In genomic region chr21:31732538-31732864, GRCh38 we compare ENCODE assay signal across 8 cellular contexts. TPM values are rescaled to one million over a fixed set of nuclear protein-coding genes. Genes with fewer than 3 reads are reported as not detected.
DNase-seq lines count a peak whose midpoint lies in the region; ATAC-seq and TF ChIP-seq lines count a peak whose summit lies in the region.

No MANE protein-coding gene starts in this region.

- no peak for DNase-seq in A673 (ENCODE audit: low spot score)
- peak; percentile 56 for DNase-seq in HT-29 (ENCODE audit: low spot score)
- DNase-seq in colonic mucosa = no peak
- no peak for DNase-seq in mucosa of descending colon
- DNase-seq in DMS79 treated with DMSO at 0.1 percent for 48 hours (lab: John Stamatoyannopoulos, UW) = no peak
- no peak for DNase-seq in DMS79 (lab: John Stamatoyannopoulos, UW)
- DNase-seq in left lobe of liver (ENCODE audit: low spot score) = no peak

- H3K9ac ChIP-seq in colonic mucosa (ENCODE audit: low read depth in 2 of 2, low read length in 2 of 2) = peak overlapping the region; percentile 78 to 82

- CTCF ChIA-PET in A673 (lab: Charles Lee) = no interaction called here

- no peaks in the 10 kb centered on the region for H3K9me3 ChIP-seq in A673 (ENCODE audit: low read depth, low read length, poor library complexity, severe bottlenecking)
- H3K9me3 ChIP-seq in colonic mucosa = no peaks in the 10 kb centered on the region
- no peaks in the 10 kb centered on the region for H3K9me3 ChIP-seq in mucosa of descending colon

- intact Hi-C loops in A673 (cut with micrococcal nuclease; ENCODE audit: unreplicated experiment) (no loop called here), colonic mucosa (cut with DNase I) (loop anchor here (5.0 kb wide), 1 partner anchor 75 kb away; the partner anchor contains the start of gene SOD1), mucosa of descending colon (cut with DNase I, micrococcal nuclease) (no loop called here)

- H3K4me3 ChIP-seq in A673 (ENCODE audit: low read depth, low read length, poor library complexity, severe bottlenecking) (peak overlapping the region; percentile 98), colonic mucosa (peak overlapping the region; percentile 96), mucosa of descending colon (peak overlapping the region; percentile 99)

- no peak for TF ChIP-seq CTCF in A673 (conservative IDR thresholded peaks at IDR 0.05; ENCODE audit: low read depth, low read length)
- TF ChIP-seq CTCF in colonic mucosa (IDR thresholded peaks at IDR 0.05) = no peak
- no peak for TF ChIP-seq CTCF in mucosa of descending colon (IDR thresholded peaks at IDR 0.05)

- ATAC-seq in mucosa of descending colon = no peak
- no peak for ATAC-seq in left lobe of liver
- no peak for ATAC-seq in HG02642 (IDR thresholded peaks at IDR 0.05; ENCODE audit: poor library complexity, unreplicated experiment)

- H3K36me3 ChIP-seq in A673 (ENCODE audit: insufficient read depth, low read length, poor library complexity, severe bottlenecking) (no peaks in the 10 kb centered on the region), colonic mucosa (no peaks in the 10 kb centered on the region), mucosa of descending colon (ENCODE audit: low read depth) (no peaks in the 10 kb centered on the region)

- POLR2A ChIA-PET in A673 (lab: Charles Lee; ENCODE audit: low non-redundant PET) = interaction anchor here (0.6 kb wide), 1 partner anchor 523 kb away, joined by 6 read pairs; no protein-coding TSS in a partner anchor

- H3K27me3 ChIP-seq in A673 (replicated peaks; ENCODE audit: insufficient read depth, low read depth, low read length, poor library complexity) (no peaks in the 10 kb centered on the region), colonic mucosa (no peaks in the 10 kb centered on the region)

- no TSS peak for BruUV-seq in A673 (replicated peaks; lab: Mats Ljungman, UMichigan)

- peak overlapping the region; percentile 96 for H3K27ac ChIP-seq in A673 (ENCODE audit: low read depth, low read length, poor library complexity, severe bottlenecking)
- H3K27ac ChIP-seq in colonic mucosa = peak overlapping the region; percentile 97

- H3K4me1 ChIP-seq in A673 (ENCODE audit: insufficient read depth, low read length, poor library complexity, severe bottlenecking) = peaks cover 28% of the 10 kb centered on the region
- peaks cover 24% of the 10 kb centered on the region for H3K4me1 ChIP-seq in colonic mucosa
- H3K4me1 ChIP-seq in mucosa of descending colon (ENCODE audit: low read depth) = peaks cover 14% of the 10 kb centered on the region

RNA-seq across cellular contexts. Expression of gene SCAF4, which starts 0.6 kb away (rescaled TPM):
- total RNA-seq in A673 (2021) (57.0 and 58.0 TPM in 2 replicates), colonic mucosa (10 to 100 TPM; 35.1 to 35.9 TPM), mucosa of descending colon (10 to 100 TPM; 35.7 to 39.7 (median 38.4) TPM), left lobe of liver (14.2 TPM)
- 7.6 and 7.9 TPM in 2 replicates for total RNA-seq in HT-29 (2014; rRNA removed; shearing (Covaris generic))
